Comparison of ENCODE assay signal across 8 cellular contexts in the genomic region with DNA sequence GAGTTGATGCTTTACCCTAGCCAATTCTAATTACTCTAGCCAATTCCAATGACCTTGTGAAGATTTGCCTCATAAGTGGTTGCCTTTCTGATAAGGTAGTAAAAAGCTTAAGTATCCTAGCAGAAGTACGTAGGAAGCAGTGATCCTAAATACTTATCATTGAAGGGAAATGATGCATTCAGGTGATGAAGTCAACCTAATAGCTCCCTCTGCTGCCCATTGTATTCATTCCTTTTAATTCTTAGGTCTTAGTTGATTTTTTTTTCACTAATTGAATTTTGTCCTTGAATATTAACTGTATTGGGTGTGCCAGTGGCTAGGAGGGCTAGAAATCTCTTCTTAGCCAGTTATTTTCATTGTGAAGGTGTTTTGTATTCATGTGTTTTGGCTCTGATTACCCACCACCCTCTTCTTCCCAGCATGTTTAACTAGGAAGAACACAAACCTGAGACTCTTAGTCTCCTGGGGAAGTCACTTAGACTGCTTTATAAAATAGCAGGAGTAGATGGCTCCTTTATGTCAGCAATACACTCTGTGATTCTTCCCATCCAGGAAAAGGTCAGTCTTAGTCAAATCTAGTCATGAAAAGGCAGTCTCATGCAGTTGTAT. TPM values are rescaled to one million over a fixed set of nuclear protein-coding genes. Genes with fewer than 3 reads are reported as not detected.
A peak's percentile ranks its signal among the peaks of the same experiment; 100 is the strongest.
DNase-seq lines count a peak whose midpoint lies in the region; ATAC-seq and TF ChIP-seq lines count a peak whose summit lies in the region.

No MANE protein-coding gene starts in this region.

- H3K27ac Mint-ChIP-seq in chondrocyte (ENCODE audit: unreplicated experiment): no peak overlapping the region

- H4K12ac ChIP-seq in trophoblast cell (ENCODE audit: low read depth, low read length): no peak overlapping the region

- H2AFZ ChIP-seq in trophoblast cell (ENCODE audit: insufficient read depth, low read length, poor library complexity): no peak overlapping the region

- no peak overlapping the region for H2BK5ac ChIP-seq in trophoblast cell (ENCODE audit: low read depth, low read length, poor library complexity)

- no peak overlapping the region for H3K18ac ChIP-seq in trophoblast cell (ENCODE audit: low read length)

- no peak overlapping the region for H2AK5ac ChIP-seq in trophoblast cell (ENCODE audit: low read length)

- no peaks in the 10 kb centered on the region for H3K27me3 Mint-ChIP-seq in chondrocyte (ENCODE audit: low read depth)

- no peaks in the 10 kb centered on the region for H3K79me1 ChIP-seq in trophoblast cell (ENCODE audit: low read length)

- no peak overlapping the region for H4K8ac ChIP-seq in trophoblast cell (ENCODE audit: low read depth, low read length)

- TF ChIP-seq POLR2A in GM18505 (IDR thresholded peaks at IDR 0.05; ENCODE audit: borderline replicate concordance, extremely low read depth, insufficient read depth, insufficient read length): no peak

- TF ChIP-seq CTCF in GM20000 (IDR thresholded peaks at IDR 0.05; ENCODE audit: extremely low read depth, missing control alignments) (peak; percentile 27), chondrocyte (IDR thresholded peaks at IDR 0.05) (peak; percentile 79)

- H3K27ac ChIP-seq in trophoblast cell (ENCODE audit: low read depth, low read length): no peak overlapping the region

- H3K4me1 ChIP-seq in trophoblast cell (ENCODE audit: control insufficient read depth in 1 of 2, insufficient read depth in 2 of 2, low read length in 2 of 2): no peaks in the 10 kb centered on the region

- no CpG with 5 or more reads among the region's 1 CpG for WGBS in trophoblast cell (ENCODE audit: extremely low coverage, insufficient coverage, insufficient read length)

- H3K14ac ChIP-seq in trophoblast cell (ENCODE audit: low read length): no peak overlapping the region

- H3K4me3 Mint-ChIP-seq in chondrocyte (ENCODE audit: unreplicated experiment): no peak overlapping the region

- H3K9me3 ChIP-seq in trophoblast cell (ENCODE audit: insufficient read depth, low read depth, low read length): no peaks in the 10 kb centered on the region

- ATAC-seq in GM18505 (IDR thresholded peaks at IDR 0.05; ENCODE audit: unreplicated experiment) (no peak), GM19452 (IDR thresholded peaks at IDR 0.05; ENCODE audit: unreplicated experiment) (no peak)

- H2BK120ac ChIP-seq in trophoblast cell (ENCODE audit: insufficient read depth, low read length, poor library complexity): no peak overlapping the region

- no peaks in the 10 kb centered on the region for H3K27me3 ChIP-seq in trophoblast cell (ENCODE audit: insufficient read depth, low read length)

- H3K4me3 ChIP-seq in trophoblast cell (ENCODE audit: low read depth, low read length): no peak overlapping the region

- H3K9me3 Mint-ChIP-seq in chondrocyte (ENCODE audit: low read depth): no peaks in the 10 kb centered on the region

- peaks cover 7 to 16% of the 10 kb centered on the region in 2 experiments for H3K36me3 ChIP-seq in trophoblast cell (ENCODE audit: control insufficient read depth in 1 of 2, insufficient read depth in 2 of 2, low read length in 2 of 2)

- H3K23ac ChIP-seq in trophoblast cell (ENCODE audit: low read length): no peak overlapping the region

- H4K91ac ChIP-seq in trophoblast cell (ENCODE audit: low read depth, low read length): no peak overlapping the region

- H2BK12ac ChIP-seq in trophoblast cell (ENCODE audit: low read length): no peak overlapping the region

- no peaks in the 10 kb centered on the region for H3K79me2 ChIP-seq in trophoblast cell (ENCODE audit: control insufficient read depth, insufficient read depth, low read length, poor library complexity)

- peaks cover 12% of the 10 kb centered on the region for H3K36me3 Mint-ChIP-seq in chondrocyte (ENCODE audit: low read depth)

- H3K4me2 ChIP-seq in trophoblast cell (ENCODE audit: low read length): no peak overlapping the region

- peak; percentile 33 to 71 for DNase-seq in AML-193 (lab: John Stamatoyannopoulos, UW)
- no peak for DNase-seq in GM20000 (ENCODE audit: low spot score)
- peak; percentile 64 to 81 for DNase-seq in NCI-H526 (lab: John Stamatoyannopoulos, UW)
- no peak for DNase-seq in chondrocyte (ENCODE audit: low spot score)
- DNase-seq in trophoblast cell: peak; percentile 43 to 80
- no peak for DNase-seq in putamen (ENCODE audit: low spot score)

- no peak overlapping the region for H3K9ac ChIP-seq in trophoblast cell (ENCODE audit: low read length)

- H3K4ac ChIP-seq in trophoblast cell (ENCODE audit: low read depth, low read length): no peak overlapping the region

- H3K4me1 Mint-ChIP-seq in chondrocyte (ENCODE audit: low read depth): peaks cover 8% of the 10 kb centered on the region

RNA-seq across cellular contexts. Expression of gene PLEKHA8, which starts 46.3 kb away (rescaled TPM):
- 17.7 to 20.3 TPM (median 17.7 TPM) in 3 replicates for total RNA-seq in chondrocyte
- polyA plus RNA-seq in trophoblast cell (2013): 18.2 and 18.6 TPM in 2 replicates

RNA-seq across cellular contexts. Expression of gene FKBP14, which starts 48.0 kb away (rescaled TPM):
- 72.1 to 103 TPM (median 74.7 TPM) in 3 replicates for total RNA-seq in chondrocyte
- polyA plus RNA-seq in trophoblast cell (2013): 41.6 and 44.7 TPM in 2 replicates

Comparison
In these comparisons a context has a peak if more than half of its experiments do, and no peak if none do; other contexts are left out.
1. DNase-seq: peak in AML-193 (2 of 2), NCI-H526 (2 of 2) and trophoblast cell (2 of 2); none in GM20000 (single experiment), chondrocyte (single experiment) and putamen (single experiment).